In the genomic region with DNA sequence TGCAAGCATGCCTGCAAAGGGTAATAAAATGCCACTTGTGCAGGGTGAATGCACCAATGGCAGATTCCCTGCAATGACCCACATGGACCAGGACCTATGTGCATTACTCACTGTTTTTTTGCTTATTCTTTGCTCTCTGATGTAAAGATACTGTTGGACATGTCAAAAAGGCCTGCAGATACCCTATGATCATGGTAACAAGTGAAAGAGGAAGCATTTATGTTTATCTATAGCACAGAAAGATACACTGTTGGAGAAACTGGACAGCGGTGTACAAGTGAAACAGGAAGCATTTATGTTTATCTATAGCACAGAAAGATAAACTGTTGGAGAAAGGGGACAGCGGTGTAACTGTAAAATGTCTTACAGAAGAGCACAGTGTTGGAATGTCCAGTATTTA, we compare ENCODE assay signal across 16 cellular contexts.
A peak's percentile ranks its signal among the peaks of the same experiment; 100 is the strongest.
DNase-seq lines count a peak whose midpoint lies in the region; ATAC-seq, FAIRE-seq and TF ChIP-seq lines count a peak whose summit lies in the region.
"Had no signal": no experiment of that assay in that cellular context is flagged by ENCODE, and none has a peak within 500 bp of the region (broad histone marks: within the 10 kb centered on the region; RNA-seq: fewer than 3 reads in every experiment).

No MANE protein-coding gene starts in this region.

- no peak overlapping the region for H3K4me3 Mint-ChIP-seq in T-cell
- H3K4me3 Mint-ChIP-seq: activated T-cell treated with anti-CD3 and anti-CD28 coated beads, Interleukin-2, amount 50 U/mL, for 24 hours; CD8-positive, alpha-beta T cell had no signal

- no peak for TF ChIP-seq POLR2A in GM12878 (IDR thresholded peaks at IDR 0.05; ENCODE audit: low read depth, low read length)

- no peaks in the 10 kb centered on the region for H3K9me3 ChIP-seq in GM12878 (replicated peaks; ENCODE audit: control insufficient read depth, insufficient read depth, low read length)

- H3K4me1 Mint-ChIP-seq in T-cell: no peaks in the 10 kb centered on the region

- in situ Hi-C loops in GM12878 (cut with MboI): no loop called here

- TF ChIP-seq RAD21 in GM12878 (IDR thresholded peaks at IDR 0.05; ENCODE audit: insufficient read depth, low read depth, low read length): no peak

- peaks cover 3% of the 10 kb centered on the region; the same call in 1 of the 2 replicates for H3K4me1 ChIP-seq in GM12878 (ENCODE audit: control insufficient read depth, insufficient read depth, low read length)

- WGBS in GM12878 (ENCODE audit: insufficient coverage, insufficient replicate concordance, low lambda C conversion rate, missing lambda C conversion rate): 0% methylated on average over 2 of the region's 2 CpGs

- H3K27ac Mint-ChIP-seq in T-cell: no peak overlapping the region
- H3K27ac Mint-ChIP-seq: activated T-cell treated with anti-CD3 and anti-CD28 coated beads, Interleukin-2, amount 50 U/mL, for 24 hours; CD8-positive, alpha-beta T cell had no signal

- no TSS peak for BruUV-seq in GM12878 (replicated peaks; lab: Mats Ljungman, UMichigan)

- no peak overlapping the region for H3K4me3 ChIP-seq in GM12878

- H3K4me2 ChIP-seq in GM12878 (ENCODE audit: control insufficient read depth, insufficient read depth): peak overlapping the region; percentile 20; the same call in 1 of the 2 replicates
- H3K4me2 ChIP-seq: KMS-11 had no signal

- no peaks in the 10 kb centered on the region for H3K27me3 ChIP-seq in GM12878 (replicated peaks in 1 of 2; ENCODE audit: control insufficient read depth in 2 of 2, insufficient read depth in 2 of 2, low read length in 1 of 2)

- H3K27ac ChIP-seq in GM12878 (ENCODE audit: control insufficient read depth, insufficient read depth): no peak overlapping the region
- H3K27ac ChIP-seq: epithelial cell of prostate, KMS-11 had no signal

- no peak overlapping the region for H2AFZ ChIP-seq in GM12878 (ENCODE audit: control insufficient read depth, low read depth, low read length)

- no peak overlapping the region for H3K9ac ChIP-seq in GM12878 (ENCODE audit: control insufficient read depth, insufficient read depth, low read length)
- H3K9ac ChIP-seq: KMS-11 had no signal

- intact Hi-C loops in GM12878 (cut with micrococcal nuclease; ENCODE audit: unreplicated experiment): no loop called here

- TF ChIP-seq CTCF in GM12878 (IDR thresholded peaks at IDR 0.05 in 2 of 3, conservative IDR thresholded peaks at IDR 0.05 in 1 of 3; ENCODE audit: control insufficient read depth in 2 of 3, extremely low read depth in 1 of 3, insufficient read depth in 1 of 3, low read depth in 3 of 3, low read length in 3 of 3): no peak

- SMC1A ChIA-PET in GM12878 (lab: Charles Lee; ENCODE audit: uncharacterized antibody, unreplicated experiment): no interaction called here

- no peaks in the 10 kb centered on the region for H3K36me3 Mint-ChIP-seq in T-cell
- H3K36me3 Mint-ChIP-seq: CD8-positive, alpha-beta T cell had no signal

- DNase-seq in GM12878 (ENCODE audit: low read depth, low spot score): no peak
- DNase-seq in HTR-8/SVneo (ENCODE audit: insufficient read length, low spot score): no peak
- no peak for DNase-seq in NCI-H1436 (lab: John Stamatoyannopoulos, UW)
- no peak for DNase-seq in T-cell
- DNase-seq: activated T-cell treated with anti-CD3 and anti-CD28 coated beads, Interleukin-2, amount 50 U/mL, for 24 hours; CD8-positive, alpha-beta T cell; NCI-H345; stimulated activated CD4-positive, alpha-beta T cell treated with anti-CD3 and anti-CD28 coated beads, Interleukin-1b, Interleukin-23, amount 100 ng/mL, for 48 hours; stimulated activated naive CD8-positive, alpha-beta T cell treated with anti-CD3 and anti-CD28 coated beads, Interleukin-15, Interleukin-2, amounts not matched to agents 100 U/mL and 50 U/mL, for 24 hours had no signal

- CTCF ChIA-PET in GM12878 (lab: Yijun Ruan, JAX) (no interaction called here), T-cell (lab: Charles Lee) (no interaction called here)

- H3K9me3 Mint-ChIP-seq in T-cell: peaks cover 0 to 14% (median 14%) of the 10 kb centered on the region in 3 donors

- H3K36me3 ChIP-seq in GM12878 (ENCODE audit: control insufficient read depth in 2 of 2, insufficient read depth in 2 of 2, low read length in 1 of 2): no peaks in the 10 kb centered on the region

- no peak for TF ChIP-seq EP300 in GM12878 (IDR thresholded peaks at IDR 0.05; ENCODE audit: borderline replicate concordance in 1 of 2, control insufficient read depth in 1 of 2, low read depth in 2 of 2, low read length in 2 of 2)

- POLR2A ChIA-PET in GM12878 (lab: Charles Lee) (no interaction called here), T-cell (lab: Charles Lee) (no interaction called here)

- FAIRE-seq in GM12878 (lab: Jason Lieb, UNC) (peak; percentile 66), HTR-8/SVneo (lab: Jason Lieb, UNC) (no peak)

- ATAC-seq in GM19035 (IDR thresholded peaks at IDR 0.05; ENCODE audit: unreplicated experiment) (peak; percentile 85), HG02642 (IDR thresholded peaks at IDR 0.05; ENCODE audit: poor library complexity, unreplicated experiment) (peak; percentile 83), HG03565 (IDR thresholded peaks at IDR 0.05; ENCODE audit: unreplicated experiment) (peak; percentile 96), GM12878 (peak; percentile 81), GM19452 (IDR thresholded peaks at IDR 0.05; ENCODE audit: unreplicated experiment) (no peak), T-cell (replicated peaks in 1 of 4) (no peak)
- ATAC-seq: CD8-positive, alpha-beta T cell; Right ventricle myocardium inferior; stimulated activated naive CD8-positive, alpha-beta T cell treated with anti-CD3 and anti-CD28 coated beads, Interleukin-15, Interleukin-2, amounts not matched to agents 100 U/mL and 50 U/mL, for 24 hours had no signal

- H3K79me2 ChIP-seq in GM12878 (ENCODE audit: control insufficient read depth, insufficient read depth, low read length): no peaks in the 10 kb centered on the region

- peaks cover 0 to 19% of the 10 kb centered on the region in 2 donors for H3K27me3 Mint-ChIP-seq in T-cell

- RAD21 ChIA-PET in GM12878 (lab: Charles Lee; ENCODE audit: unreplicated experiment): no interaction called here

- no peaks in the 10 kb centered on the region for H4K20me1 ChIP-seq in GM12878 (ENCODE audit: control insufficient read depth, insufficient read depth)

TF ChIP-seq in GM12878, 131 proteins besides CTCF, POLR2A, EP300 and RAD21:
- TF ChIP-seq ZSCAN29 (IDR thresholded peaks at IDR 0.05) (no peak), ZNF207 (IDR thresholded peaks at IDR 0.05; ENCODE audit: borderline replicate concordance) (no peak), MEF2A (IDR thresholded peaks at IDR 0.05; ENCODE audit: insufficient read depth, low read depth, low read length) (no peak), RB1 (IDR thresholded peaks at IDR 0.05; ENCODE audit: borderline replicate concordance) (no peak), SMAD5 (IDR thresholded peaks at IDR 0.05; ENCODE audit: low read depth) (no peak), BRCA1 (IDR thresholded peaks at IDR 0.05; ENCODE audit: low read depth, low read length) (no peak), ETV6 (conservative IDR thresholded peaks at IDR 0.05 in 1 of 2, IDR thresholded peaks at IDR 0.05 in 1 of 2; ENCODE audit: borderline replicate concordance in 1 of 2, low read depth in 1 of 2) (peak in 1 of 2 experiments; percentile 27; a peak in 1 of 4 replicates)
- TF ChIP-seq, protein P1, sequence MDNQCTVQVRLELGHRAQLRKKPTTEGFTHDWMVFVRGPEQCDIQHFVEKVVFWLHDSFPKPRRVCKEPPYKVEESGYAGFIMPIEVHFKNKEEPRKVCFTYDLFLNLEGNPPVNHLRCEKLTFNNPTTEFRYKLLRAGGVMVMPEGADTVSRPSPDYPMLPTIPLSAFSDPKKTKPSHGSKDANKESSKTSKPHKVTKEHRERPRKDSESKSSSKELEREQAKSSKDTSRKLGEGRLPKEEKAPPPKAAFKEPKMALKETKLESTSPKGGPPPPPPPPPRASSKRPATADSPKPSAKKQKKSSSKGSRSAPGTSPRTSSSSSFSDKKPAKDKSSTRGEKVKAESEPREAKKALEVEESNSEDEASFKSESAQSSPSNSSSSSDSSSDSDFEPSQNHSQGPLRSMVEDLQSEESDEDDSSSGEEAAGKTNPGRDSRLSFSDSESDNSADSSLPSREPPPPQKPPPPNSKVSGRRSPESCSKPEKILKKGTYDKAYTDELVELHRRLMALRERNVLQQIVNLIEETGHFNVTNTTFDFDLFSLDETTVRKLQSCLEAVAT (IDR thresholded peaks at IDR 0.05): no peak
- TF ChIP-seq, protein P2, sequence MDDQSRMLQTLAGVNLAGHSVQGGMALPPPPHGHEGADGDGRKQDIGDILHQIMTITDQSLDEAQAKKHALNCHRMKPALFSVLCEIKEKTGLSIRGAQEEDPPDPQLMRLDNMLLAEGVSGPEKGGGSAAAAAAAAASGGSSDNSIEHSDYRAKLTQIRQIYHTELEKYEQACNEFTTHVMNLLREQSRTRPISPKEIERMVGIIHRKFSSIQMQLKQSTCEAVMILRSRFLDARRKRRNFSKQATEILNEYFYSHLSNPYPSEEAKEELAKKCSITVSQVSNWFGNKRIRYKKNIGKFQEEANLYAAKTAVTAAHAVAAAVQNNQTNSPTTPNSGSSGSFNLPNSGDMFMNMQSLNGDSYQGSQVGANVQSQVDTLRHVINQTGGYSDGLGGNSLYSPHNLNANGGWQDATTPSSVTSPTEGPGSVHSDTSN (IDR thresholded peaks at IDR 0.05; ENCODE audit: insufficient replicate concordance, low read depth, low read length): no peak

Comparison
In these comparisons a context has a peak if more than half of its experiments do, and no peak if none do; other contexts are left out.
1. ATAC-seq: peak in GM19035 (single experiment), HG02642 (single experiment), HG03565 (single experiment) and GM12878 (single experiment); none in GM19452 (single experiment) and T-cell (0 of 4).